1 cellular context compared by ENCODE assay signal in genomic region chr2:174786066-174786725, GRCh38.
TF ChIP-seq lines count a peak whose summit lies in the region.

No MANE protein-coding gene starts in this region.

TF ChIP-seq in H1, 55 proteins besides CTCF, POLR2A, EP300 and RAD21:
- TF ChIP-seq BRCA1 (IDR thresholded peaks at IDR 0.05; ENCODE audit: low read depth, low read length) (no peak), PHF8 (conservative IDR thresholded peaks at IDR 0.05; ENCODE audit: low read depth, low read length) (no peak), SAP30 (IDR thresholded peaks at IDR 0.05; ENCODE audit: insufficient read depth, insufficient replicate concordance, low read length) (no peak), CHD7 (IDR thresholded peaks at IDR 0.05; ENCODE audit: insufficient replicate concordance, low read length) (no peak), NRF1 (IDR thresholded peaks at IDR 0.05; ENCODE audit: low read depth, low read length) (no peak), ATF3 (IDR thresholded peaks at IDR 0.05; ENCODE audit: insufficient read depth, low read depth, low read length) (no peak), CTBP2 (IDR thresholded peaks at IDR 0.05; ENCODE audit: borderline replicate concordance, insufficient read depth, insufficient read length, low read length) (no peak), CREB1 (IDR thresholded peaks at IDR 0.05) (no peak), SIN3A (conservative IDR thresholded peaks at IDR 0.05 in 1 of 2, IDR thresholded peaks at IDR 0.05 in 1 of 2; ENCODE audit: low read depth in 1 of 2, low read length in 2 of 2) (no peak), SIX5 (IDR thresholded peaks at IDR 0.05; ENCODE audit: low read depth, low read length) (no peak), TBP (IDR thresholded peaks at IDR 0.05; ENCODE audit: low read depth, low read length) (no peak), POLR2AphosphoS5 (IDR thresholded peaks at IDR 0.05; ENCODE audit: low read depth, low read length) (no peak), CBX5 (IDR thresholded peaks at IDR 0.05; ENCODE audit: low read depth, low read length) (no peak), NANOG (IDR thresholded peaks at IDR 0.05; ENCODE audit: insufficient read depth, low read depth, low read length, poor library complexity, severe bottlenecking) (no peak), TEAD4 (IDR thresholded peaks at IDR 0.05; ENCODE audit: low read depth, low read length) (no peak), YY1 (IDR thresholded peaks at IDR 0.05; ENCODE audit: low read depth, low read length) (no peak)
